ENCODE assay signal across 12 cellular contexts in genomic region chr12:47022296-47022695, GRCh38. TPM values are rescaled to one million over a fixed set of nuclear protein-coding genes. Genes with fewer than 3 reads are reported as not detected.
DNase-seq lines count a peak whose midpoint lies in the region; ATAC-seq, FAIRE-seq and TF ChIP-seq lines count a peak whose summit lies in the region.
"Had no signal": no experiment of that assay in that cellular context is flagged by ENCODE, and none has a peak within 500 bp of the region (broad histone marks: within the 10 kb centered on the region; RNA-seq: fewer than 3 reads in every experiment).

No MANE protein-coding gene starts in this region.

- peak overlapping the region; percentile 72 for H3K4me2 ChIP-seq in endothelial cell of umbilical vein (ENCODE audit: insufficient read depth, low read length)
- peak overlapping the region; percentile 25 for H3K4me2 ChIP-seq in osteoblast (ENCODE audit: insufficient read depth, low read length)

- ATAC-seq in GM21723 (IDR thresholded peaks at IDR 0.05; ENCODE audit: unreplicated experiment), result no peak

- H3K4me1 Mint-ChIP-seq in CD4-positive, alpha-beta memory T cell, result no peaks in the 10 kb centered on the region

- H3K36me3 ChIP-seq in endothelial cell of umbilical vein (ENCODE audit: control insufficient read depth in 2 of 2, extremely low read depth in 1 of 2, insufficient read depth in 2 of 2, low read length in 2 of 2) (no peaks in the 10 kb centered on the region), osteoblast (ENCODE audit: insufficient read depth, low read length) (no peaks in the 10 kb centered on the region)
- H3K36me3 ChIP-seq in CD4-positive, alpha-beta memory T cell (ENCODE audit: insufficient read depth, low read length), result no peaks in the 10 kb centered on the region

- no peaks in the 10 kb centered on the region for H3K27me3 ChIP-seq in endothelial cell of umbilical vein (ENCODE audit: control insufficient read depth in 2 of 2, insufficient read depth in 2 of 2, low read length in 2 of 2)
- no peaks in the 10 kb centered on the region for H3K27me3 ChIP-seq in osteoblast (ENCODE audit: insufficient read depth, low read length)
- no peaks in the 10 kb centered on the region for H3K27me3 ChIP-seq in CD4-positive, alpha-beta memory T cell (ENCODE audit: insufficient read depth, low read length)

- H3K27ac ChIP-seq in endothelial cell of umbilical vein (ENCODE audit: insufficient read depth, low read depth, low read length) (peak overlapping the region; percentile 70), osteoblast (ENCODE audit: low read depth, low read length) (peak overlapping the region; percentile 66)
- no peak overlapping the region for H3K27ac ChIP-seq in CD4-positive, alpha-beta memory T cell (ENCODE audit: low read depth, low read length)

- H3K4me3 ChIP-seq in endothelial cell of umbilical vein (replicated peaks in 1 of 3; ENCODE audit: insufficient read depth in 1 of 3, low read depth in 1 of 3, low read length in 3 of 3) (no peak overlapping the region), osteoblast (ENCODE audit: insufficient read depth, low read length) (no peak overlapping the region)
- H3K4me3 ChIP-seq in CD4-positive, alpha-beta memory T cell (ENCODE audit: low read length in 2 of 2), result no peak overlapping the region

- no peaks in the 10 kb centered on the region for H3K9me1 ChIP-seq in endothelial cell of umbilical vein (replicated peaks; ENCODE audit: control insufficient read depth, extremely low read depth, insufficient read depth, low read length)

- CTCF ChIA-PET in endothelial cell of umbilical vein (lab: Charles Lee), result interaction anchor here (0.8 to 6.5 kb wide), 18 partner anchors 10 to 952 kb away, joined by 3 to 85 read pairs (median 8); no protein-coding TSS in a partner anchor
- CTCF ChIA-PET in CD4-positive, alpha-beta memory T cell (lab: Charles Lee; ENCODE audit: partially characterized antibody), result interaction anchor here (0.8 to 3.7 kb wide), 9 partner anchors 10 to 951 kb away, joined by 3 to 35 read pairs (median 10); no protein-coding TSS in a partner anchor

- no peaks in the 10 kb centered on the region for H4K20me1 ChIP-seq in endothelial cell of umbilical vein (replicated peaks; ENCODE audit: control insufficient read depth, extremely low read depth, insufficient read depth, low read length)
- no peaks in the 10 kb centered on the region for H4K20me1 ChIP-seq in osteoblast (ENCODE audit: insufficient read depth, low read length)

- intact Hi-C loops in endothelial cell of umbilical vein (cut with micrococcal nuclease), result loop anchor here (5.0 kb wide), 4 partner anchors 80 to 1030 kb away; partner anchors contain the start of genes SCAF11 and SLC38A2
- intact Hi-C loops in CD4-positive, alpha-beta memory T cell (cut with micrococcal nuclease), result loop anchor here (10.0 kb wide), 1 partner anchor 347 kb away; no protein-coding TSS in a partner anchor

- no peaks in the 10 kb centered on the region for H3K9me3 ChIP-seq in endothelial cell of umbilical vein (replicated peaks; ENCODE audit: control insufficient read depth, insufficient read depth, low read length)
- H3K9me3 ChIP-seq in osteoblast (ENCODE audit: low read depth, low read length), result no peaks in the 10 kb centered on the region
- H3K9me3 ChIP-seq in CD4-positive, alpha-beta memory T cell (ENCODE audit: control insufficient read depth in 1 of 2, low read length in 2 of 2), result no peaks in the 10 kb centered on the region

- no peak overlapping the region for H3K27ac Mint-ChIP-seq in CD4-positive, alpha-beta memory T cell

- H3K27me3 Mint-ChIP-seq in CD4-positive, alpha-beta memory T cell, result peaks cover 11 to 18% of the 10 kb centered on the region in 2 donors

- TF ChIP-seq CTCF in endothelial cell of umbilical vein (IDR thresholded peaks at IDR 0.05; ENCODE audit: extremely low read depth in 1 of 2, insufficient read depth in 1 of 2, low read depth in 1 of 2, low read length in 2 of 2) (no peak), osteoblast (IDR thresholded peaks at IDR 0.05; ENCODE audit: extremely low read depth, low read depth, low read length) (no peak)

- no peaks in the 10 kb centered on the region for H3K36me3 Mint-ChIP-seq in CD4-positive, alpha-beta memory T cell

- H3K9ac ChIP-seq in endothelial cell of umbilical vein (replicated peaks; ENCODE audit: extremely low read depth, insufficient read depth, low read length), result peak overlapping the region; percentile 46

- DNase-seq in RPMI7951 (ENCODE audit: low read depth) (peak; percentile 76), endothelial cell of umbilical vein (ENCODE audit: low read depth, low spot score) (peak; percentile 71), osteoblast (ENCODE audit: insufficient read length, low spot score, missing footprints) (peak; percentile 35), NCI-H1092 treated with DMSO at 0.1 percent for 48 hours (lab: John Stamatoyannopoulos, UW) (no peak)
- DNase-seq in CD4-positive, alpha-beta memory T cell, result no peak
- DNase-seq in stimulated activated CD4-positive, alpha-beta T cell treated with anti-CD3 and anti-CD28 coated beads, Interleukin-2, amount 100 ng/mL, for 24 hours, result no peak
- DNase-seq: activated CD4-positive, alpha-beta T cell treated with anti-CD3 and anti-CD28 coated beads, Interleukin-2, amount 50 U/mL, for 48 hours; activated effector memory CD4-positive, alpha-beta T cell treated with anti-CD3 and anti-CD28 coated beads, Interleukin-2, amount 50 U/mL, for 16 hours; erythroblast; retina had no signal

- no peak for TF ChIP-seq POLR2A in endothelial cell of umbilical vein (IDR thresholded peaks at IDR 0.05; ENCODE audit: low read depth, low read length)

- H3K79me2 ChIP-seq in endothelial cell of umbilical vein (ENCODE audit: control insufficient read depth, insufficient read depth, low read length) (no peaks in the 10 kb centered on the region), osteoblast (ENCODE audit: insufficient read depth, low read length) (no peaks in the 10 kb centered on the region)

- dilution Hi-C loops in endothelial cell of umbilical vein (cut with MboI; ENCODE audit: extremely low pct_ligation_motif_present, low sequenced_read_pairs), result no loop called here

- FAIRE-seq in G401.6 (lab: Jason Lieb, UNC) (peak; percentile 69), endothelial cell of umbilical vein (lab: Jason Lieb, UNC) (peak; percentile 86)

- no TSS peak for BruUV-seq in endothelial cell of umbilical vein (replicated peaks; lab: Mats Ljungman, UMichigan)

- H3K4me1 ChIP-seq in endothelial cell of umbilical vein (ENCODE audit: control insufficient read depth, extremely low read depth, insufficient read depth, low read length) (peaks cover 20% of the 10 kb centered on the region), osteoblast (ENCODE audit: insufficient read depth, low read length) (peaks cover 44% of the 10 kb centered on the region)
- no peaks in the 10 kb centered on the region for H3K4me1 ChIP-seq in CD4-positive, alpha-beta memory T cell (ENCODE audit: insufficient read depth, low read length)

- no peak overlapping the region for H3K4me3 Mint-ChIP-seq in CD4-positive, alpha-beta memory T cell

- H2AFZ ChIP-seq in endothelial cell of umbilical vein (ENCODE audit: low read depth, low read length) (peak overlapping the region; percentile 65), osteoblast (ENCODE audit: low read length) (no peak overlapping the region)

- POLR2A ChIA-PET in endothelial cell of umbilical vein (lab: Charles Lee), result interaction anchor here (1.2 kb wide), 1 partner anchor 376 kb away, joined by 3 read pairs; no protein-coding TSS in a partner anchor
- POLR2A ChIA-PET in CD4-positive, alpha-beta memory T cell (lab: Charles Lee; ENCODE audit: partially characterized antibody), result no interaction called here

- no peaks in the 10 kb centered on the region for H3K9me3 Mint-ChIP-seq in CD4-positive, alpha-beta memory T cell

TF ChIP-seq in endothelial cell of umbilical vein, 7 proteins besides CTCF, POLR2A, EP300 and RAD21:
- TF ChIP-seq JUN (IDR thresholded peaks at IDR 0.05; ENCODE audit: borderline replicate concordance, insufficient read depth, insufficient read length, low read depth) (peak; percentile 60), FOS (IDR thresholded peaks at IDR 0.05; ENCODE audit: borderline replicate concordance, insufficient read depth, low read length) (peak; percentile 79), MAX (IDR thresholded peaks at IDR 0.05; ENCODE audit: insufficient read depth, insufficient read length) (no peak), GATA2 (IDR thresholded peaks at IDR 0.05; ENCODE audit: insufficient read depth, insufficient read length, low read depth, low read length) (peak; percentile 29), POLR2AphosphoS5 (IDR thresholded peaks at IDR 0.05; ENCODE audit: insufficient read depth, low read depth, low read length) (no peak)
TF ChIP-seq in endothelial cell of umbilical vein: peak in this region for 3.

RNA-seq across cellular contexts. Expression of gene PCED1B, which starts 57.1 kb away (rescaled TPM):
- total RNA-seq in RPMI7951 (2014; rRNA removed; shearing (Covaris generic)), result 1.6 and 4.2 TPM in 2 replicates
- total RNA-seq in endothelial cell of umbilical vein (1.5 and 2.6 TPM in 2 replicates), osteoblast (0.29 and 0.36 TPM in 2 replicates)
- polyA plus RNA-seq in endothelial cell of umbilical vein, result 1.7 TPM in 2 replicates
- 0.61 and 0.78 TPM in 2 replicates for polyA plus RNA-seq in endothelial cell of umbilical vein (2011; cell fraction: cytosol; rRNA removed)
- 2.5 and 2.7 TPM in 2 replicates for polyA plus RNA-seq in endothelial cell of umbilical vein (2011; cell fraction: nucleus; rRNA removed)
- polyA plus RNA-seq in endothelial cell of umbilical vein (2012), result 1.7 and 2.4 TPM in 2 replicates
- 0.49 and 1.4 TPM in 2 replicates for polyA minus RNA-seq in endothelial cell of umbilical vein
- polyA minus RNA-seq in endothelial cell of umbilical vein (2011; cell fraction: cytosol; rRNA and poly(A)+ RNA removed), result 0.72 TPM
- polyA minus RNA-seq in endothelial cell of umbilical vein (2011; cell fraction: nucleus; rRNA and poly(A)+ RNA removed), result 1.2 and 1.4 TPM in 2 replicates
- total RNA-seq in CD4-positive, alpha-beta memory T cell, result 10 to 100 TPM; 44.3 to 49.0 TPM
- 10 to 100 TPM; 46.6 to 74.6 TPM for polyA plus RNA-seq in CD4-positive, alpha-beta memory T cell

RNA-seq across cellular contexts. Expression of gene AMIGO2, which starts 57.5 kb away (rescaled TPM):
- 15.7 and 22.9 TPM in 2 replicates for total RNA-seq in RPMI7951 (2014; rRNA removed; shearing (Covaris generic))
- 7.5 and 8.7 TPM in 2 replicates for total RNA-seq in endothelial cell of umbilical vein
- 4.1 and 5.4 TPM in 2 replicates for polyA plus RNA-seq in endothelial cell of umbilical vein
- 4.7 TPM in 2 replicates for polyA plus RNA-seq in endothelial cell of umbilical vein (2011; cell fraction: cytosol; rRNA removed)
- 14.5 and 19.4 TPM in 2 replicates for polyA plus RNA-seq in endothelial cell of umbilical vein (2011; cell fraction: nucleus; rRNA removed)
- 14.1 and 22.6 TPM in 2 replicates for polyA plus RNA-seq in endothelial cell of umbilical vein (2012)
- polyA minus RNA-seq in endothelial cell of umbilical vein, result 6.4 and 7.3 TPM in 2 replicates
- 2.5 TPM for polyA minus RNA-seq in endothelial cell of umbilical vein (2011; cell fraction: cytosol; rRNA and poly(A)+ RNA removed)
- 4.4 and 7.6 TPM in 2 replicates for polyA minus RNA-seq in endothelial cell of umbilical vein (2011; cell fraction: nucleus; rRNA and poly(A)+ RNA removed)
- total RNA-seq in osteoblast, result 5.6 and 8.0 TPM in 2 replicates
- 10 to 100 TPM; 12.8 to 13.1 TPM for total RNA-seq in CD4-positive, alpha-beta memory T cell
- 10 to 100 TPM; 15.0 to 17.0 TPM for polyA plus RNA-seq in CD4-positive, alpha-beta memory T cell

Comparison
In these comparisons a context has a peak if more than half of its experiments do, and no peak if none do; other contexts are left out.
1. DNase-seq: peak in RPMI7951 (single experiment), endothelial cell of umbilical vein (single experiment) and osteoblast (single experiment); none in NCI-H1092 treated with DMSO at 0.1 percent for 48 hours (single experiment), CD4-positive, alpha-beta memory T cell (0 of 5) and stimulated activated CD4-positive, alpha-beta T cell treated with anti-CD3 and anti-CD28 coated beads, Interleukin-2, amount 100 ng/mL, for 24 hours (0 of 2).